Comparison of ENCODE assay signal across 1 cellular context in genomic region chr6:142112451-142113061, GRCh38.
TF ChIP-seq lines count a peak whose summit lies in the region.

No MANE protein-coding gene starts in this region.

TF ChIP-seq in K562, 482 proteins besides CTCF, POLR2A, EP300 and RAD21:
- TF ChIP-seq ARID2 (IDR thresholded peaks at IDR 0.05) = 0 out of 2 replicates have a peak, but pooled peaks have one; percentile 31
- peak; percentile 88 for TF ChIP-seq CEBPB (tag; IDR thresholded peaks at IDR 0.05)
- peak; percentile 21 for TF ChIP-seq TAF9B (IDR thresholded peaks at IDR 0.05; ENCODE audit: partially characterized antibody)
- TF ChIP-seq OTX1 (CRISPR knock-in tag; IDR thresholded peaks at IDR 0.05) = no peak
- TF ChIP-seq CHAMP1 (IDR thresholded peaks at IDR 0.05) = 0 out of 2 replicates have a peak, but pooled peaks have one; percentile 46
- no peak for TF ChIP-seq KAT8 (IDR thresholded peaks at IDR 0.05; ENCODE audit: low read depth)
- TF ChIP-seq PRPF4 (IDR thresholded peaks at IDR 0.05; ENCODE audit: insufficient read depth, low read depth, low read length, poor library complexity, severe bottlenecking) = no peak
- TF ChIP-seq GATAD2B (IDR thresholded peaks at IDR 0.05; ENCODE audit: borderline replicate concordance) = 0 out of 2 replicates have a peak, but pooled peaks have one; percentile 24
- peak; percentile 82 to 98; a peak in 3 of 4 replicates for TF ChIP-seq HDAC1 (IDR thresholded peaks at IDR 0.05)
- TF ChIP-seq SMC3 (conservative IDR thresholded peaks at IDR 0.05; ENCODE audit: insufficient read depth, low read depth, low read length) = peak; percentile 62
- no peak for TF ChIP-seq POLR2AphosphoS5 (IDR thresholded peaks at IDR 0.05; ENCODE audit: control insufficient read depth, insufficient read depth, low read depth, low read length)
- peak; percentile 23; the same call in 1 of the 2 replicates for TF ChIP-seq POLR2H (tag; IDR thresholded peaks at IDR 0.05; ENCODE audit: low read depth)
- TF ChIP-seq MNT (conservative IDR thresholded peaks at IDR 0.05) = peak in 1 of 2 experiments; percentile 52; a peak in 2 of 4 replicates
- TF ChIP-seq, protein P1, sequence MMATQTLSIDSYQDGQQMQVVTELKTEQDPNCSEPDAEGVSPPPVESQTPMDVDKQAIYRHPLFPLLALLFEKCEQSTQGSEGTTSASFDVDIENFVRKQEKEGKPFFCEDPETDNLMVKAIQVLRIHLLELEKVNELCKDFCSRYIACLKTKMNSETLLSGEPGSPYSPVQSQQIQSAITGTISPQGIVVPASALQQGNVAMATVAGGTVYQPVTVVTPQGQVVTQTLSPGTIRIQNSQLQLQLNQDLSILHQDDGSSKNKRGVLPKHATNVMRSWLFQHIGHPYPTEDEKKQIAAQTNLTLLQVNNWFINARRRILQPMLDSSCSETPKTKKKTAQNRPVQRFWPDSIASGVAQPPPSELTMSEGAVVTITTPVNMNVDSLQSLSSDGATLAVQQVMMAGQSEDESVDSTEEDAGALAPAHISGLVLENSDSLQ (IDR thresholded peaks at IDR 0.05) = peak; percentile 80
- no peak for TF ChIP-seq ZNF121 (CRISPR knock-in tag; conservative IDR thresholded peaks at IDR 0.05)
- peak; percentile 100 for TF ChIP-seq KDM1A (IDR thresholded peaks at IDR 0.05)
- TF ChIP-seq PTBP1 (IDR thresholded peaks at IDR 0.05; ENCODE audit: low read depth, low read length) = no peak
- TF ChIP-seq NCOA2 (IDR thresholded peaks at IDR 0.05; ENCODE audit: partially characterized antibody in 2 of 2) = peak in 1 of 2 experiments; percentile 70
- TF ChIP-seq ATF1 (CRISPR knock-in tag; IDR thresholded peaks at IDR 0.05) = no peak
- TF ChIP-seq ATF1 (tag; IDR thresholded peaks at IDR 0.05) = no peak
- peak; percentile 98 for TF ChIP-seq HDAC2 (IDR thresholded peaks at IDR 0.05)
- TF ChIP-seq SNIP1 (IDR thresholded peaks at IDR 0.05; ENCODE audit: low read depth) = no peak
- no peak for TF ChIP-seq HMG20B (CRISPR knock-in tag; IDR thresholded peaks at IDR 0.05)
- TF ChIP-seq TEAD2 (tag; IDR thresholded peaks at IDR 0.05) = peak; percentile 52; the same call in 1 of the 2 replicates
- TF ChIP-seq SRF (CRISPR knock-in tag; IDR thresholded peaks at IDR 0.05) = no peak
- peak; percentile 77 for TF ChIP-seq SOX6 (IDR thresholded peaks at IDR 0.05)
- TF ChIP-seq RCOR1 (IDR thresholded peaks at IDR 0.05; ENCODE audit: borderline replicate concordance in 1 of 2, low read depth in 2 of 2, low read length in 2 of 2) = peak; percentile 99 to 100
- TF ChIP-seq MEIS2 (IDR thresholded peaks at IDR 0.05; ENCODE audit: partially characterized antibody) = peak; percentile 94
- TF ChIP-seq PBX2 (CRISPR knock-in tag; IDR thresholded peaks at IDR 0.05; ENCODE audit: low read depth) = no peak
- TF ChIP-seq PBX2 (tag; conservative IDR thresholded peaks at IDR 0.05; ENCODE audit: low read depth) = peak; percentile 94
- no peak for TF ChIP-seq CEBPG (CRISPR knock-in tag; IDR thresholded peaks at IDR 0.05)
- peak; percentile 28 to 65; a peak in 3 of 4 replicates for TF ChIP-seq CEBPG (tag; conservative IDR thresholded peaks at IDR 0.05 in 1 of 2, IDR thresholded peaks at IDR 0.05 in 1 of 2)
- TF ChIP-seq PHF21A (IDR thresholded peaks at IDR 0.05; ENCODE audit: borderline replicate concordance, low read depth) = peak; percentile 87; the same call in 1 of the 2 replicates
- TF ChIP-seq TEAD4 (IDR thresholded peaks at IDR 0.05; ENCODE audit: low read length) = peak; percentile 81
- no peak for TF ChIP-seq TEAD4 (CRISPR knock-in tag; IDR thresholded peaks at IDR 0.05; ENCODE audit: borderline replicate concordance)
- 0 out of 4 replicates have a peak, but pooled peaks of 1 of the 2 experiments have one; percentile 46 for TF ChIP-seq TEAD1 (CRISPR knock-in tag; IDR thresholded peaks at IDR 0.05)
- TF ChIP-seq DACH1 (IDR thresholded peaks at IDR 0.05; ENCODE audit: partially characterized antibody) = peak; percentile 62
- peak; percentile 90; the same call in 1 of the 2 replicates for TF ChIP-seq HMG20A (CRISPR knock-in tag; conservative IDR thresholded peaks at IDR 0.05)
TF ChIP-seq in K562: peak in this region for 24.
